In genomic region chr12:108826115-108826806, GRCh38 we compare ENCODE assay signal across 1 cellular context.
TF ChIP-seq lines count a peak whose summit lies in the region.

No MANE protein-coding gene starts in this region.

TF ChIP-seq in GM12878, 131 proteins besides CTCF, POLR2A, EP300 and RAD21:
- TF ChIP-seq, protein P1, sequence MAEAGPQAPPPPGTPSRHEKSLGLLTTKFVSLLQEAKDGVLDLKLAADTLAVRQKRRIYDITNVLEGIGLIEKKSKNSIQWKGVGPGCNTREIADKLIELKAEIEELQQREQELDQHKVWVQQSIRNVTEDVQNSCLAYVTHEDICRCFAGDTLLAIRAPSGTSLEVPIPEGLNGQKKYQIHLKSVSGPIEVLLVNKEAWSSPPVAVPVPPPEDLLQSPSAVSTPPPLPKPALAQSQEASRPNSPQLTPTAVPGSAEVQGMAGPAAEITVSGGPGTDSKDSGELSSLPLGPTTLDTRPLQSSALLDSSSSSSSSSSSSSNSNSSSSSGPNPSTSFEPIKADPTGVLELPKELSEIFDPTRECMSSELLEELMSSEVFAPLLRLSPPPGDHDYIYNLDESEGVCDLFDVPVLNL (IDR thresholded peaks at IDR 0.05; ENCODE audit: low read depth, low read length), result no peak
- TF ChIP-seq RUNX3 (IDR thresholded peaks at IDR 0.05; ENCODE audit: low read length) (peak; percentile 81), CBFB (IDR thresholded peaks at IDR 0.05; ENCODE audit: low read depth) (0 out of 2 replicates have a peak, but pooled peaks have one; percentile 17), IKZF2 (IDR thresholded peaks at IDR 0.05) (peak; percentile 29 to 42; a peak in 1 of 4 replicates), POLR2AphosphoS2 (IDR thresholded peaks at IDR 0.05; ENCODE audit: low read depth, low read length) (no peak), TCF3 (IDR thresholded peaks at IDR 0.05; ENCODE audit: borderline replicate concordance, insufficient read depth, low read depth, low read length) (0 out of 2 replicates have a peak, but pooled peaks have one; percentile 3), STAT3 (IDR thresholded peaks at IDR 0.05; ENCODE audit: low read depth, low read length) (no peak), ZNF384 (IDR thresholded peaks at IDR 0.05; ENCODE audit: borderline replicate concordance, low read depth, low read length) (no peak), CHD1 (IDR thresholded peaks at IDR 0.05; ENCODE audit: low read depth, low read length) (no peak), PRDM15 (CRISPR knock-in tag; IDR thresholded peaks at IDR 0.05) (no peak), FOXM1 (IDR thresholded peaks at IDR 0.05; ENCODE audit: low read depth, low read length) (0 out of 2 replicates have a peak, but pooled peaks have one; percentile 11), KDM1A (IDR thresholded peaks at IDR 0.05; ENCODE audit: borderline replicate concordance) (no peak), SREBF1 (IDR thresholded peaks at IDR 0.05; ENCODE audit: low read length) (no peak), EED (IDR thresholded peaks at IDR 0.05; ENCODE audit: low read depth) (peak; percentile 59; the same call in 1 of the 2 replicates), PAX5 (IDR thresholded peaks at IDR 0.05; ENCODE audit: borderline replicate concordance, low read depth, low read length) (0 out of 2 replicates have a peak, but pooled peaks have one; percentile 12), STAT1 (conservative IDR thresholded peaks at IDR 0.05) (no peak), IKZF1 (conservative IDR thresholded peaks at IDR 0.05) (peak; percentile 71)
- TF ChIP-seq, protein P2, sequence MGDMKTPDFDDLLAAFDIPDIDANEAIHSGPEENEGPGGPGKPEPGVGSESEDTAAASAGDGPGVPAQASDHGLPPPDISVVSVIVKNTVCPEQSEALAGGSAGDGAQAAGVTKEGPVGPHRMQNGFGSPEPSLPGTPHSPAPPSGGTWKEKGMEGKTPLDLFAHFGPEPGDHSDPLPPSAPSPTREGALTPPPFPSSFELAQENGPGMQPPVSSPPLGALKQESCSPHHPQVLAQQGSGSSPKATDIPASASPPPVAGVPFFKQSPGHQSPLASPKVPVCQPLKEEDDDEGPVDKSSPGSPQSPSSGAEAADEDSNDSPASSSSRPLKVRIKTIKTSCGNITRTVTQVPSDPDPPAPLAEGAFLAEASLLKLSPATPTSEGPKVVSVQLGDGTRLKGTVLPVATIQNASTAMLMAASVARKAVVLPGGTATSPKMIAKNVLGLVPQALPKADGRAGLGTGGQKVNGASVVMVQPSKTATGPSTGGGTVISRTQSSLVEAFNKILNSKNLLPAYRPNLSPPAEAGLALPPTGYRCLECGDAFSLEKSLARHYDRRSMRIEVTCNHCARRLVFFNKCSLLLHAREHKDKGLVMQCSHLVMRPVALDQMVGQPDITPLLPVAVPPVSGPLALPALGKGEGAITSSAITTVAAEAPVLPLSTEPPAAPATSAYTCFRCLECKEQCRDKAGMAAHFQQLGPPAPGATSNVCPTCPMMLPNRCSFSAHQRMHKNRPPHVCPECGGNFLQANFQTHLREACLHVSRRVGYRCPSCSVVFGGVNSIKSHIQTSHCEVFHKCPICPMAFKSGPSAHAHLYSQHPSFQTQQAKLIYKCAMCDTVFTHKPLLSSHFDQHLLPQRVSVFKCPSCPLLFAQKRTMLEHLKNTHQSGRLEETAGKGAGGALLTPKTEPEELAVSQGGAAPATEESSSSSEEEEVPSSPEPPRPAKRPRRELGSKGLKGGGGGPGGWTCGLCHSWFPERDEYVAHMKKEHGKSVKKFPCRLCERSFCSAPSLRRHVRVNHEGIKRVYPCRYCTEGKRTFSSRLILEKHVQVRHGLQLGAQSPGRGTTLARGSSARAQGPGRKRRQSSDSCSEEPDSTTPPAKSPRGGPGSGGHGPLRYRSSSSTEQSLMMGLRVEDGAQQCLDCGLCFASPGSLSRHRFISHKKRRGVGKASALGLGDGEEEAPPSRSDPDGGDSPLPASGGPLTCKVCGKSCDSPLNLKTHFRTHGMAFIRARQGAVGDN (IDR thresholded peaks at IDR 0.05), result peak; percentile 73
- TF ChIP-seq, protein P3, sequence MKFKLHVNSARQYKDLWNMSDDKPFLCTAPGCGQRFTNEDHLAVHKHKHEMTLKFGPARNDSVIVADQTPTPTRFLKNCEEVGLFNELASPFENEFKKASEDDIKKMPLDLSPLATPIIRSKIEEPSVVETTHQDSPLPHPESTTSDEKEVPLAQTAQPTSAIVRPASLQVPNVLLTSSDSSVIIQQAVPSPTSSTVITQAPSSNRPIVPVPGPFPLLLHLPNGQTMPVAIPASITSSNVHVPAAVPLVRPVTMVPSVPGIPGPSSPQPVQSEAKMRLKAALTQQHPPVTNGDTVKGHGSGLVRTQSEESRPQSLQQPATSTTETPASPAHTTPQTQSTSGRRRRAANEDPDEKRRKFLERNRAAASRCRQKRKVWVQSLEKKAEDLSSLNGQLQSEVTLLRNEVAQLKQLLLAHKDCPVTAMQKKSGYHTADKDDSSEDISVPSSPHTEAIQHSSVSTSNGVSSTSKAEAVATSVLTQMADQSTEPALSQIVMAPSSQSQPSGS (IDR thresholded peaks at IDR 0.05; ENCODE audit: low read length), result peak; percentile 12; the same call in 1 of the 2 replicates
- TF ChIP-seq, protein P4, sequence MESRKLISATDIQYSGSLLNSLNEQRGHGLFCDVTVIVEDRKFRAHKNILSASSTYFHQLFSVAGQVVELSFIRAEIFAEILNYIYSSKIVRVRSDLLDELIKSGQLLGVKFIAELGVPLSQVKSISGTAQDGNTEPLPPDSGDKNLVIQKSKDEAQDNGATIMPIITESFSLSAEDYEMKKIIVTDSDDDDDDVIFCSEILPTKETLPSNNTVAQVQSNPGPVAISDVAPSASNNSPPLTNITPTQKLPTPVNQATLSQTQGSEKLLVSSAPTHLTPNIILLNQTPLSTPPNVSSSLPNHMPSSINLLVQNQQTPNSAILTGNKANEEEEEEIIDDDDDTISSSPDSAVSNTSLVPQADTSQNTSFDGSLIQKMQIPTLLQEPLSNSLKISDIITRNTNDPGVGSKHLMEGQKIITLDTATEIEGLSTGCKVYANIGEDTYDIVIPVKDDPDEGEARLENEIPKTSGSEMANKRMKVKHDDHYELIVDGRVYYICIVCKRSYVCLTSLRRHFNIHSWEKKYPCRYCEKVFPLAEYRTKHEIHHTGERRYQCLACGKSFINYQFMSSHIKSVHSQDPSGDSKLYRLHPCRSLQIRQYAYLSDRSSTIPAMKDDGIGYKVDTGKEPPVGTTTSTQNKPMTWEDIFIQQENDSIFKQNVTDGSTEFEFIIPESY (IDR thresholded peaks at IDR 0.05), result no peak
